Comparison of ENCODE assay signal across 30 cellular contexts in the genomic region with DNA sequence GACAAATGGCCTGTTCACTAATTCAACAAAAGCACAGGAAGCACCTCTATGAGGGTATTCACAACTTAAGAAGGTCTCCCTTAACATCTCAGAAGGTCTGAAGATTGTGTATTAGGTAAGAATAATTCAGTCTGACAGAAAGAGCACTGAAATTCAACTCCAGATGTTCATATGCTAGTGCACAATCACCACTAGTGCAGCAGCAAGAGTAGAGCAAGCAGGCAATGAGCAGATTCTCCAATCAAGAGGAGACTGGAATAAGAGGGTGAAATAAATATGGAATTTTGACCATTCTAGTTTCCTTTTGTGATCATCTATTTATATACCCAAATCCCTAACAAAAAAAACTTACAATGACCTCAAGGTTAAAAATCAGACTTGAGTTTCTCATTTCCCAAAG. TPM values are rescaled to one million over a fixed set of nuclear protein-coding genes. Genes with fewer than 3 reads are reported as not detected.
DNase-seq lines count a peak whose midpoint lies in the region; ATAC-seq and TF ChIP-seq lines count a peak whose summit lies in the region.
"Had no signal": no experiment of that assay in that cellular context is flagged by ENCODE, and none has a peak within 500 bp of the region (broad histone marks: within the 10 kb centered on the region; RNA-seq: fewer than 3 reads in every experiment).

No MANE protein-coding gene starts in this region.

- ATAC-seq in mucosa of descending colon (peak; percentile 49), GM21515 (IDR thresholded peaks at IDR 0.05; ENCODE audit: unreplicated experiment) (no peak), HG02885 (IDR thresholded peaks at IDR 0.05; ENCODE audit: poor library complexity, unreplicated experiment) (no peak), HG03196 (IDR thresholded peaks at IDR 0.05; ENCODE audit: unreplicated experiment) (no peak), HG03520 (IDR thresholded peaks at IDR 0.05; ENCODE audit: unreplicated experiment) (no peak)
- ATAC-seq: activated T-helper 17 cell treated with anti-CD3 and anti-CD28 coated beads, Interleukin-2, amount 50 U/mL, for 72 hours; PC-3; stimulated activated effector memory CD8-positive, alpha-beta T cell treated with anti-CD3 and anti-CD28 coated beads, Interleukin-12 subunit alpha, Interleukin-12 subunit beta, amount 100 ng/mL, for 72 hours; upper lobe of right lung had no signal

- peak overlapping the region; percentile 1 for H3K27ac ChIP-seq in A673 (ENCODE audit: low read depth, low read length, poor library complexity, severe bottlenecking)
- peak overlapping the region; percentile 8 for H3K27ac ChIP-seq in H9 (ENCODE audit: insufficient read length, low read depth, low read length)
- peak overlapping the region; percentile 30 for H3K27ac ChIP-seq in hepatocyte
- H3K27ac ChIP-seq: breast epithelium, C4-2B, KMS-11, left ventricle myocardium inferior, prostate gland, upper lobe of right lung had no signal

- H3K4ac ChIP-seq in H9 (ENCODE audit: low read depth, low read length) = no peak overlapping the region

- 0 out of 2 replicates have a peak, but pooled peaks cover under 1% of the 10 kb centered on the region for H3K79me2 ChIP-seq in H9 (ENCODE audit: insufficient read depth, low read length)
- no peaks in the 10 kb centered on the region for H3K79me2 ChIP-seq in hepatocyte

- H4K91ac ChIP-seq in H9 (ENCODE audit: insufficient read length, low read depth, low read length) = no peak overlapping the region

- BruUV-seq in A673 (replicated peaks; lab: Mats Ljungman, UMichigan) = no TSS peak

- TF ChIP-seq CTCF in A673 (conservative IDR thresholded peaks at IDR 0.05; ENCODE audit: low read depth, low read length) = no peak
- TF ChIP-seq CTCF in H9 (conservative IDR thresholded peaks at IDR 0.05) = no peak
- TF ChIP-seq CTCF in hepatocyte (IDR thresholded peaks at IDR 0.05; ENCODE audit: poor library complexity) = no peak
- no peak for TF ChIP-seq CTCF in mucosa of descending colon (IDR thresholded peaks at IDR 0.05)

- H4K5ac ChIP-seq in H9 (ENCODE audit: insufficient read length, low read depth, low read length) = no peak overlapping the region

- H3K4me3 Mint-ChIP-seq in H9 = no peak overlapping the region
- H3K4me3 Mint-ChIP-seq: activated T-helper 17 cell treated with anti-CD3 and anti-CD28 coated beads, Interleukin-2, amount 50 U/mL, for 72 hours; stimulated activated effector memory CD8-positive, alpha-beta T cell treated with anti-CD3 and anti-CD28 coated beads, Interleukin-12 subunit alpha, Interleukin-12 subunit beta, amount 100 ng/mL, for 72 hours; T-helper 2 cell treated with Interferon-gamma antibody and Interleukin-4, amounts not matched to agents 5 μg/mL and 100 μg/mL, for 36 hours had no signal

- no peak overlapping the region for H2BK120ac ChIP-seq in H9 (ENCODE audit: low read depth, low read length, poor library complexity, severe bottlenecking)

- H2AFZ ChIP-seq in H9 (ENCODE audit: low read length) (no peak overlapping the region), hepatocyte (no peak overlapping the region)

- H3K27me3 Mint-ChIP-seq in H9 (ENCODE audit: low read depth) = no peaks in the 10 kb centered on the region
- H3K27me3 Mint-ChIP-seq: activated T-helper 17 cell treated with anti-CD3 and anti-CD28 coated beads, Interleukin-2, amount 50 U/mL, for 72 hours had no signal

- no peak overlapping the region for H3K56ac ChIP-seq in H9 (ENCODE audit: insufficient read length, low read depth, low read length)

- H3K4me1 ChIP-seq in A673 (ENCODE audit: insufficient read depth, low read length, poor library complexity, severe bottlenecking) (peaks cover 8% of the 10 kb centered on the region), H9 (ENCODE audit: insufficient read depth, low read length) (peaks cover 13% of the 10 kb centered on the region; the same call in 1 of the 2 replicates), hepatocyte (ENCODE audit: insufficient read depth) (no peaks in the 10 kb centered on the region), mucosa of descending colon (ENCODE audit: low read depth) (peaks cover 5% of the 10 kb centered on the region)
- H3K4me1 ChIP-seq: breast epithelium, prostate gland, upper lobe of right lung had no signal

- H3K4me3 ChIP-seq in A673 (ENCODE audit: low read depth, low read length, poor library complexity, severe bottlenecking) (no peak overlapping the region), hepatocyte (no peak overlapping the region), mucosa of descending colon (no peak overlapping the region)
- H3K4me3 ChIP-seq: breast epithelium, left ventricle myocardium inferior, MG63, prostate gland, upper lobe of right lung had no signal

- no peak for DNase-seq in A673 (ENCODE audit: low spot score)
- no peak for DNase-seq in H9
- DNase-seq in hepatocyte (ENCODE audit: low spot score) = no peak
- no peak for DNase-seq in mucosa of descending colon
- DNase-seq: activated naive CD4-positive, alpha-beta T cell treated with anti-CD3 and anti-CD28 coated beads, Interleukin-2, amount 50 U/mL, for 16 hours; DMS79 treated with DMSO at 0.1 percent for 48 hours; GDM1; hypothalamus; left ventricle myocardium inferior; mesendoderm; MG63; NCI-H1105; NCI-H187 treated with DMSO at 0.1 percent for 48 hours; NCI-H2171 treated with DMSO at 0.1 percent for 48 hours; NCI-H524; NK-92 treated with Interleukin-12 subunit alpha and Interleukin-12 subunit beta, amount 100 ng/mL, for 24 hours; PC-3; stimulated activated CD4-positive, alpha-beta T cell treated with anti-CD3 and anti-CD28 coated beads, Interleukin-15, amount 100 ng/mL, for 24 hours; upper lobe of right lung had no signal

- H3K9ac ChIP-seq in H9 (ENCODE audit: extremely low read depth, insufficient read length, low read length) = no peak overlapping the region
- H3K9ac ChIP-seq: KMS-11 had no signal

- H3K14ac ChIP-seq in H9 (ENCODE audit: insufficient read depth, low read length) = no peak overlapping the region

- intact Hi-C loops in A673 (cut with micrococcal nuclease; ENCODE audit: unreplicated experiment) = no loop called here
- intact Hi-C loops in mucosa of descending colon (cut with DNase I, micrococcal nuclease) = no loop called here

- H2BK5ac ChIP-seq in H9 (ENCODE audit: insufficient read length, low read length) = no peak overlapping the region

- H3K23me2 ChIP-seq in H9 (ENCODE audit: insufficient read length, low read depth, low read length, poor library complexity, severe bottlenecking) = no peaks in the 10 kb centered on the region

- no peak overlapping the region for H2AK5ac ChIP-seq in H9 (ENCODE audit: insufficient read length, low read length)

- no peak overlapping the region for H2BK20ac ChIP-seq in H9 (ENCODE audit: low read depth, low read length, poor library complexity, severe bottlenecking)

- H3K27me3 ChIP-seq in A673 (replicated peaks; ENCODE audit: insufficient read depth, low read depth, low read length, poor library complexity) = no peaks in the 10 kb centered on the region
- no peaks in the 10 kb centered on the region for H3K27me3 ChIP-seq in H9 (ENCODE audit: insufficient read depth, low read length)
- no peaks in the 10 kb centered on the region for H3K27me3 ChIP-seq in hepatocyte
- H3K27me3 ChIP-seq: breast epithelium, MG63, upper lobe of right lung had no signal

- H3K4me2 ChIP-seq in H9 (ENCODE audit: insufficient read depth, insufficient read length, low read length) (no peak overlapping the region), hepatocyte (no peak overlapping the region)
- H3K4me2 ChIP-seq: KMS-11 had no signal

- no peaks in the 10 kb centered on the region for H3K9me2 ChIP-seq in hepatocyte (replicated peaks; ENCODE audit: insufficient read depth)

- no peak overlapping the region for H3K23ac ChIP-seq in H9 (ENCODE audit: insufficient read length, low read depth, low read length)

- H3T11ph ChIP-seq in H9 (ENCODE audit: low read length) = no peak overlapping the region

- H3K4me1 Mint-ChIP-seq in H9 = peaks cover 41 to 47% of the 10 kb centered on the region in 2 experiments

- H4K20me1 ChIP-seq in H9 (ENCODE audit: control insufficient read depth, insufficient read depth, insufficient read length) = no peaks in the 10 kb centered on the region
- H4K20me1 ChIP-seq in hepatocyte (ENCODE audit: insufficient read depth, poor library complexity, severe bottlenecking) = no peaks in the 10 kb centered on the region

- CTCF ChIA-PET in A673 (lab: Charles Lee) = no interaction called here

- no peak overlapping the region for H4K8ac ChIP-seq in H9 (replicated peaks; ENCODE audit: insufficient read length, low read depth, low read length)

- H3K18ac ChIP-seq in H9 (ENCODE audit: insufficient read length, low read depth, low read length) = no peak overlapping the region

- H3K36me3 ChIP-seq in A673 (ENCODE audit: insufficient read depth, low read length, poor library complexity, severe bottlenecking) (no peaks in the 10 kb centered on the region), hepatocyte (replicated peaks; ENCODE audit: insufficient read depth, low read depth) (no peaks in the 10 kb centered on the region), mucosa of descending colon (ENCODE audit: low read depth) (no peaks in the 10 kb centered on the region)
- H3K36me3 ChIP-seq: breast epithelium, left ventricle myocardium inferior, prostate gland, upper lobe of right lung had no signal

- H2BK15ac ChIP-seq in H9 (ENCODE audit: low read depth, low read length) = no peak overlapping the region

- POLR2A ChIA-PET in A673 (lab: Charles Lee; ENCODE audit: low non-redundant PET) = no interaction called here

- H3K79me1 ChIP-seq in H9 (ENCODE audit: insufficient read depth, low read depth, low read length, poor library complexity, severe bottlenecking) = no peaks in the 10 kb centered on the region

- H3K9me3 Mint-ChIP-seq in H9 = no peaks in the 10 kb centered on the region
- H3K9me3 Mint-ChIP-seq: activated T-helper 17 cell treated with anti-CD3 and anti-CD28 coated beads, Interleukin-2, amount 50 U/mL, for 72 hours; stimulated activated effector memory CD8-positive, alpha-beta T cell treated with anti-CD3 and anti-CD28 coated beads, Interleukin-12 subunit alpha, Interleukin-12 subunit beta, amount 100 ng/mL, for 72 hours; T-helper 2 cell treated with Interferon-gamma antibody and Interleukin-4, amounts not matched to agents 5 μg/mL and 100 μg/mL, for 36 hours had no signal

- H3K9me3 ChIP-seq in A673 (ENCODE audit: low read depth, low read length, poor library complexity, severe bottlenecking) = no peaks in the 10 kb centered on the region
- H3K9me3 ChIP-seq in H9 (ENCODE audit: control insufficient read depth, low read depth, low read length) = no peaks in the 10 kb centered on the region
- H3K9me3 ChIP-seq in hepatocyte (ENCODE audit: low read depth) = no peaks in the 10 kb centered on the region
- no peaks in the 10 kb centered on the region for H3K9me3 ChIP-seq in mucosa of descending colon
- H3K9me3 ChIP-seq: breast epithelium, left ventricle myocardium inferior, MG63, prostate gland, upper lobe of right lung had no signal

- no peaks in the 10 kb centered on the region for H3K36me3 Mint-ChIP-seq in H9 (ENCODE audit: insufficient read depth in 1 of 3, low read depth in 3 of 3)

- H3K27ac Mint-ChIP-seq in H9 = peak overlapping the region; percentile 41 to 86 (median 58); a peak in 2 of 7 replicates
- H3K27ac Mint-ChIP-seq: activated T-helper 17 cell treated with anti-CD3 and anti-CD28 coated beads, Interleukin-2, amount 50 U/mL, for 72 hours; stimulated activated effector memory CD8-positive, alpha-beta T cell treated with anti-CD3 and anti-CD28 coated beads, Interleukin-12 subunit alpha, Interleukin-12 subunit beta, amount 100 ng/mL, for 72 hours; T-helper 2 cell treated with Interferon-gamma antibody and Interleukin-4, amounts not matched to agents 5 μg/mL and 100 μg/mL, for 36 hours had no signal

- no peak overlapping the region for H2BK12ac ChIP-seq in H9 (ENCODE audit: insufficient read length, low read depth, low read length)

RNA-seq across cellular contexts. Expression of a gene that starts 52.0 kb away (rescaled TPM):
- total RNA-seq in A673 (2021) = 29.1 and 32.3 TPM in 2 replicates
- total RNA-seq in H9 (2021) = 21.1 TPM in 2 replicates
- 17.5 and 21.6 TPM in 2 replicates for total RNA-seq in hepatocyte
- 12.8 and 14.5 TPM in 2 replicates for polyA plus RNA-seq in hepatocyte
- total RNA-seq in mucosa of descending colon = 10 to 100 TPM; 27.2 to 65.0 (median 33.5) TPM
